Comparison of ENCODE assay signal across 21 cellular contexts in the genomic region with DNA sequence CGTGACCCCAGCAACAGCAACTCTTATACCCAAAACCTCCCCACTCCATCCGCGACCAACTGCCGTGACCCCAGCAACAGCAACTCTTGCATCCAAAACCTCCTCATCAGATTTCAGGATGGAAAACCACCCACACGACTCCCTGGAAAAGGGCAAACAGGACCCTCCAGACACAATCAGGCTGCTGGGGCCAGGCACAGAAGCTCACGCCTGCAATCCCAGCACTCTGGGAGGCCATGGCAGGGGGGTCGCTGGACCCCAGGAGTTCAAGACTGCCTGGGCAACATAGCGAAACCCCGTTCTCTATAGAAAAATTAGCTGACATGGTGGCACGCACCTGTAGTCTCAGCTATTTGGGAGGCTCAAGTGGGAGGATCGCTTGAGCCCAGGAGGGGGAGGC. TPM values are rescaled to one million over a fixed set of nuclear protein-coding genes. Genes with fewer than 3 reads are reported as not detected.
DNase-seq lines count a peak whose midpoint lies in the region; ATAC-seq, FAIRE-seq and TF ChIP-seq lines count a peak whose summit lies in the region.
"Had no signal": no experiment of that assay in that cellular context is flagged by ENCODE, and none has a peak within 500 bp of the region (broad histone marks: within the 10 kb centered on the region; RNA-seq: fewer than 3 reads in every experiment).

No MANE protein-coding gene starts in this region.

- H4K20me1 ChIP-seq in PC-3 (ENCODE audit: low read length) (no peaks in the 10 kb centered on the region), K562 (replicated peaks; ENCODE audit: control insufficient read depth, insufficient read depth, low read length) (no peaks in the 10 kb centered on the region; the same call in 1 of the 2 replicates)

- TF ChIP-seq EP300 in K562 (IDR thresholded peaks at IDR 0.05; ENCODE audit: low read length) = no peak

- H3K9me1 ChIP-seq in K562 (ENCODE audit: control insufficient read depth, insufficient read depth, low read length) = no peaks in the 10 kb centered on the region

- no peak for DNase-seq in activated naive CD4-positive, alpha-beta T cell treated with anti-CD3 and anti-CD28 coated beads, Interleukin-2, amount 10 ng/mL, durations not matched to agents 7 days and 5 days
- DNase-seq in PC-3 (no peak), K562 (ENCODE audit: extremely low read depth in 1 of 4, low spot score in 3 of 4) (no peak), spleen (no peak), foreskin keratinocyte (no peak), GM19240 (ENCODE audit: insufficient read length, low spot score) (no peak), MG63 (no peak)
- DNase-seq: activated CD4-positive, alpha-beta T cell treated with anti-CD3 and anti-CD28 coated beads, Interleukin-2, amount 10 ng/mL, durations not matched to agents 7 days and 5 days; activated effector memory CD4-positive, alpha-beta T cell treated with anti-CD3 and anti-CD28 coated beads, Interleukin-2, amount 50 U/mL, for 16 hours; aorta; GOT3; MV-4-11; NCI-H146; NCI-H510A treated with DMSO at 0.1 percent for 48 hours had no signal

- H3K9me3 ChIP-seq in PC-3 (ENCODE audit: low read length) (no peaks in the 10 kb centered on the region), K562 (replicated peaks; ENCODE audit: control insufficient read depth, insufficient read depth, low read depth, low read length) (peaks cover 6% of the 10 kb centered on the region; the same call in 1 of the 2 replicates), spleen (no peaks in the 10 kb centered on the region), MG63 (no peaks in the 10 kb centered on the region)
- H3K9me3 ChIP-seq: SJSA1 had no signal

- H3K36me3 ChIP-seq in PC-3 (ENCODE audit: low read depth, low read length) = peaks cover 70% of the 10 kb centered on the region
- H3K36me3 ChIP-seq in K562 (ENCODE audit: control insufficient read depth, insufficient read depth, low read length) = peaks cover 95% of the 10 kb centered on the region
- H3K36me3 ChIP-seq in spleen = peaks cover 6 to 98% (median 80%) of the 10 kb centered on the region in 6 donors
- peaks cover 77% of the 10 kb centered on the region for H3K36me3 ChIP-seq in MG63

- H3K36me3 Mint-ChIP-seq in activated naive CD4-positive, alpha-beta T cell treated with anti-CD3 and anti-CD28 coated beads, Interleukin-2, amount 50 U/mL, for 24 hours = peaks cover 36% of the 10 kb centered on the region
- peaks cover 83% of the 10 kb centered on the region for H3K36me3 Mint-ChIP-seq in activated naive CD4-positive, alpha-beta T cell treated with anti-CD3 and anti-CD28 coated beads, Interleukin-2, amount 10 ng/mL, durations not matched to agents 7 days and 5 days

- no peak overlapping the region for H3K4me3 ChIP-seq in PC-3 (ENCODE audit: low read length)
- no peak overlapping the region for H3K4me3 ChIP-seq in K562
- H3K4me3 ChIP-seq in spleen = peak overlapping the region in 1 of 8 donors; percentile 46
- no peak overlapping the region for H3K4me3 ChIP-seq in MG63
- H3K4me3 ChIP-seq: lung, SJSA1 had no signal

- no peak overlapping the region for H2AFZ ChIP-seq in PC-3 (ENCODE audit: low read length)
- no peak overlapping the region for H2AFZ ChIP-seq in K562 (ENCODE audit: low read depth, low read length)

- H3K9ac ChIP-seq in PC-3 (ENCODE audit: low read length) (no peak overlapping the region), K562 (ENCODE audit: insufficient read depth in 1 of 2, low read depth in 2 of 2, low read length in 2 of 2) (no peak overlapping the region)

- H3K4me1 ChIP-seq in PC-3 (ENCODE audit: insufficient read depth, low read length) (no peaks in the 10 kb centered on the region), K562 (replicated peaks in 1 of 2; ENCODE audit: control insufficient read depth in 2 of 2, insufficient read depth in 2 of 2, low read length in 2 of 2) (peaks cover 0 to 5% of the 10 kb centered on the region in 2 experiments; a peak in 1 of 5 replicates), spleen (peaks cover 0 to 9% (median 0%) of the 10 kb centered on the region in 6 donors), foreskin keratinocyte (no peaks in the 10 kb centered on the region)
- H3K4me1 ChIP-seq: SJSA1 had no signal

- H3K27me3 ChIP-seq in PC-3 (ENCODE audit: low read length) (no peaks in the 10 kb centered on the region), K562 (ENCODE audit: control insufficient read depth in 2 of 2, insufficient read depth in 2 of 2, low read length in 2 of 2) (no peaks in the 10 kb centered on the region), spleen (replicated peaks in 1 of 7) (no peaks in the 10 kb centered on the region), foreskin keratinocyte (no peaks in the 10 kb centered on the region), MG63 (no peaks in the 10 kb centered on the region)
- H3K27me3 ChIP-seq: SJSA1 had no signal

- H3K9me3 Mint-ChIP-seq in activated naive CD4-positive, alpha-beta T cell treated with anti-CD3 and anti-CD28 coated beads, Interleukin-2, amount 50 U/mL, for 24 hours = no peaks in the 10 kb centered on the region
- peaks cover 2% of the 10 kb centered on the region for H3K9me3 Mint-ChIP-seq in activated naive CD4-positive, alpha-beta T cell treated with anti-CD3 and anti-CD28 coated beads, Interleukin-2, amount 10 ng/mL, durations not matched to agents 7 days and 5 days

- ATAC-seq in PC-3 = 0 out of 2 replicates have a peak, but pooled peaks have one; percentile 9
- ATAC-seq in K562 = no peak
- no peak for ATAC-seq in foreskin keratinocyte

- TF ChIP-seq CTCF in PC-3 (conservative IDR thresholded peaks at IDR 0.05; ENCODE audit: low read depth, low read length) = no peak
- no peak for TF ChIP-seq CTCF in K562 (IDR thresholded peaks at IDR 0.05 in 2 of 3, conservative IDR thresholded peaks at IDR 0.05 in 1 of 3; ENCODE audit: insufficient read depth in 2 of 3, low read depth in 1 of 3, low read length in 3 of 3)
- no peak for TF ChIP-seq CTCF in spleen (IDR thresholded peaks at IDR 0.05 in 8 of 11, conservative IDR thresholded peaks at IDR 0.05 in 3 of 11)
- TF ChIP-seq CTCF in foreskin keratinocyte (conservative IDR thresholded peaks at IDR 0.05) = no peak

- no TSS peak for BruUV-seq in PC-3 (replicated peaks; lab: Mats Ljungman, UMichigan)
- BruUV-seq in K562 (replicated peaks; lab: Mats Ljungman, UMichigan) = no TSS peak

- H3K4me1 Mint-ChIP-seq in activated naive CD4-positive, alpha-beta T cell treated with anti-CD3 and anti-CD28 coated beads, Interleukin-2, amount 50 U/mL, for 24 hours = peaks cover 5% of the 10 kb centered on the region
- H3K4me1 Mint-ChIP-seq in activated naive CD4-positive, alpha-beta T cell treated with anti-CD3 and anti-CD28 coated beads, Interleukin-2, amount 10 ng/mL, durations not matched to agents 7 days and 5 days = no peaks in the 10 kb centered on the region

- H3K27ac Mint-ChIP-seq in activated naive CD4-positive, alpha-beta T cell treated with anti-CD3 and anti-CD28 coated beads, Interleukin-2, amount 50 U/mL, for 24 hours = peak overlapping the region; percentile 52
- no peak overlapping the region for H3K27ac Mint-ChIP-seq in activated naive CD4-positive, alpha-beta T cell treated with anti-CD3 and anti-CD28 coated beads, Interleukin-2, amount 10 ng/mL, durations not matched to agents 7 days and 5 days
- H3K27ac Mint-ChIP-seq: progenitor cell of endocrine pancreas had no signal

- intact Hi-C loops in PC-3 (cut with micrococcal nuclease) (no loop called here), K562 (cut with micrococcal nuclease) (no loop called here), spleen (cut with DNase I; ENCODE audit: low total_unique reads) (no loop called here)

- no peaks in the 10 kb centered on the region for H3K27me3 Mint-ChIP-seq in activated naive CD4-positive, alpha-beta T cell treated with anti-CD3 and anti-CD28 coated beads, Interleukin-2, amount 50 U/mL, for 24 hours
- no peaks in the 10 kb centered on the region for H3K27me3 Mint-ChIP-seq in activated naive CD4-positive, alpha-beta T cell treated with anti-CD3 and anti-CD28 coated beads, Interleukin-2, amount 10 ng/mL, durations not matched to agents 7 days and 5 days
- H3K27me3 Mint-ChIP-seq: activated CD4-positive, alpha-beta T cell treated with anti-CD3 and anti-CD28 coated beads, Interleukin-2, amount 10 ng/mL, durations not matched to agents 7 days and 5 days; progenitor cell of endocrine pancreas had no signal

- no peak for FAIRE-seq in K562 (lab: Jason Lieb, UNC)
- FAIRE-seq: HTR-8/SVneo, keratinocyte, urothelium cell line had no signal

- H3K4me2 ChIP-seq in PC-3 (ENCODE audit: low read length) = no peak overlapping the region
- no peak overlapping the region for H3K4me2 ChIP-seq in K562 (ENCODE audit: insufficient read depth, low read length)

- peaks cover 5% of the 10 kb centered on the region for H3F3A ChIP-seq in PC-3 (ENCODE audit: low read length, unreplicated experiment)

- POLR2A ChIA-PET in PC-3 (lab: Charles Lee; ENCODE audit: unreplicated experiment) = no interaction called here
- POLR2A ChIA-PET in K562 (lab: Yijun Ruan, JAX) = interaction anchor here (0.7 to 1.0 kb wide), 3 partner anchors 9 to 131 kb away, joined by 3 to 4 read pairs (median 3); no protein-coding TSS in a partner anchor

- 0 out of 2 replicates have a peak, but pooled peaks have one; percentile 27 for TF ChIP-seq POLR2A in K562 (conservative IDR thresholded peaks at IDR 0.05)
- no peak for TF ChIP-seq POLR2A in spleen (IDR thresholded peaks at IDR 0.05)

- WGBS in K562 (ENCODE audit: insufficient coverage, low coverage, missing lambda C conversion rate) = 99% methylated on average over 11 of the region's 11 CpGs
- WGBS in spleen, 5 donors = 82 to 96% (median 86%) methylated on average over 5 to 11 of the region's 11 CpGs

- no peak overlapping the region for H3K4me3 Mint-ChIP-seq in activated naive CD4-positive, alpha-beta T cell treated with anti-CD3 and anti-CD28 coated beads, Interleukin-2, amount 50 U/mL, for 24 hours
- no peak overlapping the region for H3K4me3 Mint-ChIP-seq in activated naive CD4-positive, alpha-beta T cell treated with anti-CD3 and anti-CD28 coated beads, Interleukin-2, amount 10 ng/mL, durations not matched to agents 7 days and 5 days
- H3K4me3 Mint-ChIP-seq: activated CD4-positive, alpha-beta T cell treated with anti-CD3 and anti-CD28 coated beads, Interleukin-2, amount 10 ng/mL, durations not matched to agents 7 days and 5 days had no signal

- H3K79me2 ChIP-seq in PC-3 (ENCODE audit: low read length) (no peaks in the 10 kb centered on the region), K562 (ENCODE audit: control insufficient read depth, insufficient read depth, low read length) (no peaks in the 10 kb centered on the region)

- H3K27ac ChIP-seq in PC-3 (ENCODE audit: low read length) (no peak overlapping the region), K562 (ENCODE audit: extremely low read depth, low read depth, low read length) (no peak overlapping the region), spleen (peak overlapping the region in 5 of 8 donors; percentile 48 to 83 (median 72)), foreskin keratinocyte (no peak overlapping the region)
- H3K27ac ChIP-seq: SJSA1 had no signal

- CTCF ChIA-PET in activated naive CD4-positive, alpha-beta T cell treated with anti-CD3 and anti-CD28 coated beads, Interleukin-2, amount 10 ng/mL, durations not matched to agents 7 days and 5 days (lab: Charles Lee) = interaction anchor here (1.0 kb wide), 1 partner anchor 11 kb away, joined by 3 read pairs; no protein-coding TSS in a partner anchor
- CTCF ChIA-PET in PC-3 (lab: Charles Lee) = no interaction called here
- CTCF ChIA-PET in K562 (lab: Yijun Ruan, JAX; ENCODE audit: low intra/inter-chr PET ratio) = no interaction called here

- no peak for TF ChIP-seq RAD21 in K562 (CRISPR knock-in tag; conservative IDR thresholded peaks at IDR 0.05 in 1 of 2, IDR thresholded peaks at IDR 0.05 in 1 of 2)

- H3K9me2 ChIP-seq in PC-3 (replicated peaks; ENCODE audit: low read length) = no peaks in the 10 kb centered on the region

- in situ Hi-C loops in K562 (cut with MboI) = no loop called here

RNA-seq across cellular contexts. Expression of a gene that starts 19.7 kb away (rescaled TPM):
- total RNA-seq in PC-3 (2014; rRNA removed) (135 and 158 TPM in 2 replicates), K562 (2014; rRNA removed) (99.8 and 119 TPM in 2 replicates), K562 (2014; rRNA removed; fragmentation: Illumina TruSeq; extraction: Trizol) (56.8 and 69.5 TPM in 2 replicates), K562 (2015; rRNA removed; fragmentation: Illumina TruSeq; extraction: Trizol) (88.5 and 89.0 TPM in 2 replicates), K562 (2021) (121 and 125 TPM in 2 replicates), spleen (10 to 100 TPM; 19.4 to 28.8 (median 21.7) TPM), foreskin keratinocyte (63.1 and 68.7 TPM in 2 replicates)
- total RNA-seq in K562 (2011; cell fraction: chromatin; rRNA removed; ENCODE audit: low replicate concordance) = 33.1 and 58.6 TPM in 2 replicates
- 36.3 and 36.7 TPM in 2 replicates for total RNA-seq in K562 (2011; cell fraction: nucleolus; rRNA removed)
- 27.6 and 28.5 TPM in 2 replicates for total RNA-seq in K562 (2011; cell fraction: nucleoplasm; rRNA removed)
- polyA plus RNA-seq in K562 (2011; rRNA removed) (49.1 and 49.2 TPM in 2 replicates), K562 (2014; fragmentation: Illumina TruSeq; extraction: Trizol) (90.2 and 97.3 TPM in 2 replicates), K562 (2014; fragmentation: Nextera tagmentation; extraction: Ambion mirVana) (10 to 100 TPM in 1 of 2 experiments, 1 to 10 TPM in 1; 7.4 to 11.4 TPM), K562 (2014; rRNA removed) (60.7 and 78.9 TPM in 2 replicates), spleen (10 to 100 TPM in 2 of 3 donors, 1 to 10 TPM in 1; 8.2 to 24.0 (median 14.1) TPM), foreskin keratinocyte (43.1 and 49.4 TPM in 2 replicates)
- 56.7 and 135 TPM in 2 replicates for polyA plus RNA-seq in K562 (2011; cell fraction: cytosol; rRNA removed)
- 20.9 and 37.2 TPM in 2 replicates for polyA plus RNA-seq in K562 (2011; cell fraction: nucleus; rRNA removed)
- polyA plus RNA-seq in K562 (2012) = 39.2 and 77.3 TPM in 2 replicates
- 33.5 and 64.2 TPM in 2 replicates for polyA minus RNA-seq in K562 (2011; rRNA and poly(A)+ RNA removed)
- polyA minus RNA-seq in K562 (2011; cell fraction: cytosol; rRNA and poly(A)+ RNA removed) = 85.1 and 114 TPM in 2 replicates
- 17.0 and 19.7 TPM in 2 replicates for polyA minus RNA-seq in K562 (2011; cell fraction: nucleus; rRNA and poly(A)+ RNA removed)
- total RNA-seq in MG63 (2014; rRNA removed; shearing (Covaris generic); ENCODE audit: low replicate concordance) = 137 and 151 TPM in 2 replicates

RNA-seq across cellular contexts. Expression of a gene that starts 31.3 kb away (rescaled TPM):
- total RNA-seq in PC-3 (2014; rRNA removed) = 85.2 and 85.9 TPM in 2 replicates
- 353 and 486 TPM in 2 replicates for total RNA-seq in K562 (2011; cell fraction: chromatin; rRNA removed; ENCODE audit: low replicate concordance)
- total RNA-seq in K562 (2011; cell fraction: nucleolus; rRNA removed) = 225 and 254 TPM in 2 replicates
- 264 and 271 TPM in 2 replicates for total RNA-seq in K562 (2011; cell fraction: nucleoplasm; rRNA removed)
- 33.6 and 42.3 TPM in 2 replicates for total RNA-seq in K562 (2014; rRNA removed)
- total RNA-seq in K562 (2014; rRNA removed; fragmentation: Illumina TruSeq; extraction: Trizol) = 44.0 and 45.6 TPM in 2 replicates
- 49.5 and 50.4 TPM in 2 replicates for total RNA-seq in K562 (2015; rRNA removed; fragmentation: Illumina TruSeq; extraction: Trizol)
- total RNA-seq in K562 (2021) = 54.3 and 56.9 TPM in 2 replicates
- polyA plus RNA-seq in K562 (2011; rRNA removed) = 57.7 and 69.0 TPM in 2 replicates
- 41.4 and 48.0 TPM in 2 replicates for polyA plus RNA-seq in K562 (2011; cell fraction: cytosol; rRNA removed)
- 224 and 322 TPM in 2 replicates for polyA plus RNA-seq in K562 (2011; cell fraction: nucleus; rRNA removed)
- polyA plus RNA-seq in K562 (2012) = 39.1 and 44.5 TPM in 2 replicates
- polyA plus RNA-seq in K562 (2014; fragmentation: Illumina TruSeq; extraction: Trizol) = 43.6 and 46.3 TPM in 2 replicates
- polyA plus RNA-seq in K562 (2014; fragmentation: Nextera tagmentation; extraction: Ambion mirVana) = 1 to 10 TPM; 3.2 TPM
- 49.7 and 51.6 TPM in 2 replicates for polyA plus RNA-seq in K562 (2014; rRNA removed)
- 139 and 163 TPM in 2 replicates for polyA minus RNA-seq in K562 (2011; rRNA and poly(A)+ RNA removed)
- polyA minus RNA-seq in K562 (2011; cell fraction: cytosol; rRNA and poly(A)+ RNA removed) = 46.5 and 72.4 TPM in 2 replicates
- 105 and 129 TPM in 2 replicates for polyA minus RNA-seq in K562 (2011; cell fraction: nucleus; rRNA and poly(A)+ RNA removed)
- 10 to 100 TPM; 60.4 to 86.5 (median 82.3) TPM for total RNA-seq in spleen
- polyA plus RNA-seq in spleen = 10 to 100 TPM; 25.7 to 48.5 (median 40.4) TPM
- total RNA-seq in foreskin keratinocyte = 80.2 and 90.6 TPM in 2 replicates
- polyA plus RNA-seq in foreskin keratinocyte = 35.2 and 37.3 TPM in 2 replicates
- total RNA-seq in MG63 (2014; rRNA removed; shearing (Covaris generic); ENCODE audit: low replicate concordance) = 63.0 and 75.7 TPM in 2 replicates

RNA-seq across cellular contexts. Expression of a gene that starts 43.0 kb away (rescaled TPM):
- total RNA-seq in PC-3 (2014; rRNA removed) = 38.6 and 42.7 TPM in 2 replicates
- 19.3 and 34.7 TPM in 2 replicates for total RNA-seq in K562 (2011; cell fraction: chromatin; rRNA removed; ENCODE audit: low replicate concordance)
- 30.4 and 31.9 TPM in 2 replicates for total RNA-seq in K562 (2011; cell fraction: nucleolus; rRNA removed)
- total RNA-seq in K562 (2011; cell fraction: nucleoplasm; rRNA removed) = 32.8 and 57.0 TPM in 2 replicates
- total RNA-seq in K562 (2014; rRNA removed) = 66.1 and 70.9 TPM in 2 replicates
- total RNA-seq in K562 (2014; rRNA removed; fragmentation: Illumina TruSeq; extraction: Trizol) = 34.8 and 37.8 TPM in 2 replicates
- 39.8 and 41.0 TPM in 2 replicates for total RNA-seq in K562 (2015; rRNA removed; fragmentation: Illumina TruSeq; extraction: Trizol)
- total RNA-seq in K562 (2021) = 46.1 and 49.6 TPM in 2 replicates
- 37.7 and 44.7 TPM in 2 replicates for polyA plus RNA-seq in K562 (2011; rRNA removed)
- 48.9 and 69.8 TPM in 2 replicates for polyA plus RNA-seq in K562 (2011; cell fraction: cytosol; rRNA removed)
- 30.7 and 38.7 TPM in 2 replicates for polyA plus RNA-seq in K562 (2011; cell fraction: nucleus; rRNA removed)
- 43.7 and 55.0 TPM in 2 replicates for polyA plus RNA-seq in K562 (2012)
- polyA plus RNA-seq in K562 (2014; fragmentation: Illumina TruSeq; extraction: Trizol) = 43.1 and 52.3 TPM in 2 replicates
- 1 to 10 TPM; 3.0 to 6.8 TPM for polyA plus RNA-seq in K562 (2014; fragmentation: Nextera tagmentation; extraction: Ambion mirVana)
- 64.0 and 66.0 TPM in 2 replicates for polyA plus RNA-seq in K562 (2014; rRNA removed)
- polyA minus RNA-seq in K562 (2011; rRNA and poly(A)+ RNA removed) = 14.0 and 19.0 TPM in 2 replicates
- polyA minus RNA-seq in K562 (2011; cell fraction: cytosol; rRNA and poly(A)+ RNA removed) = 12.7 and 15.9 TPM in 2 replicates
- 7.6 and 10.8 TPM in 2 replicates for polyA minus RNA-seq in K562 (2011; cell fraction: nucleus; rRNA and poly(A)+ RNA removed)
- total RNA-seq in spleen = 10 to 100 TPM in 4 of 7 donors, 1 to 10 TPM in 3; 8.4 to 19.6 (median 10.0) TPM
- 10 to 100 TPM in 1 of 3 donors, 1 to 10 TPM in 2; 3.3 to 11.3 (median 7.7) TPM for polyA plus RNA-seq in spleen
- total RNA-seq in foreskin keratinocyte = 25.4 and 31.5 TPM in 2 replicates
- 35.0 and 44.2 TPM in 2 replicates for polyA plus RNA-seq in foreskin keratinocyte
- 130 and 145 TPM in 2 replicates for total RNA-seq in MG63 (2014; rRNA removed; shearing (Covaris generic); ENCODE audit: low replicate concordance)

RNA-seq across cellular contexts. Expression of a gene that starts 43.2 kb away (rescaled TPM):
- total RNA-seq in PC-3 (2014; rRNA removed) (91.7 and 96.1 TPM in 2 replicates), K562 (2014; rRNA removed) (83.6 and 86.3 TPM in 2 replicates), K562 (2014; rRNA removed; fragmentation: Illumina TruSeq; extraction: Trizol) (36.3 and 39.1 TPM in 2 replicates), K562 (2015; rRNA removed; fragmentation: Illumina TruSeq; extraction: Trizol) (42.2 and 42.3 TPM in 2 replicates), K562 (2021) (130 and 154 TPM in 2 replicates), spleen (100 to 1,000 TPM in 3 of 7 donors, 10 to 100 TPM in 4; 70.1 to 122 (median 99.6) TPM), foreskin keratinocyte (39.5 and 44.3 TPM in 2 replicates)
- 895 and 1,680 TPM in 2 replicates for total RNA-seq in K562 (2011; cell fraction: chromatin; rRNA removed; ENCODE audit: low replicate concordance)
- total RNA-seq in K562 (2011; cell fraction: nucleolus; rRNA removed) = 685 and 695 TPM in 2 replicates
- total RNA-seq in K562 (2011; cell fraction: nucleoplasm; rRNA removed) = 707 and 745 TPM in 2 replicates
- polyA plus RNA-seq in K562 (2011; rRNA removed) (49.6 and 81.7 TPM in 2 replicates), K562 (2014; fragmentation: Illumina TruSeq; extraction: Trizol) (64.2 and 65.6 TPM in 2 replicates), K562 (2014; fragmentation: Nextera tagmentation; extraction: Ambion mirVana) (1 to 10 TPM; 2.4 to 2.5 TPM), K562 (2014; rRNA removed) (90.6 and 126 TPM in 2 replicates), spleen (10 to 100 TPM; 18.1 to 37.6 (median 30.4) TPM), foreskin keratinocyte (30.5 and 33.6 TPM in 2 replicates)
- 34.1 and 49.5 TPM in 2 replicates for polyA plus RNA-seq in K562 (2011; cell fraction: cytosol; rRNA removed)
- polyA plus RNA-seq in K562 (2011; cell fraction: nucleus; rRNA removed) = 471 and 640 TPM in 2 replicates
- polyA plus RNA-seq in K562 (2012) = 78.0 and 105 TPM in 2 replicates
- 94.9 and 115 TPM in 2 replicates for polyA minus RNA-seq in K562 (2011; rRNA and poly(A)+ RNA removed)
- polyA minus RNA-seq in K562 (2011; cell fraction: cytosol; rRNA and poly(A)+ RNA removed) = 123 and 159 TPM in 2 replicates
- 317 and 354 TPM in 2 replicates for polyA minus RNA-seq in K562 (2011; cell fraction: nucleus; rRNA and poly(A)+ RNA removed)
- 18.8 and 47.9 TPM in 2 replicates for total RNA-seq in MG63 (2014; rRNA removed; shearing (Covaris generic); ENCODE audit: low replicate concordance)

Comparison
In these comparisons a context has a peak if more than half of its experiments do, and no peak if none do; other contexts are left out.
1. H3K27ac ChIP-seq: peak in spleen (5 of 8); none in PC-3 (single experiment), K562 (single experiment) and foreskin keratinocyte (single experiment).